Comparison of ENCODE assay signal across 8 cellular contexts in the genomic region with DNA sequence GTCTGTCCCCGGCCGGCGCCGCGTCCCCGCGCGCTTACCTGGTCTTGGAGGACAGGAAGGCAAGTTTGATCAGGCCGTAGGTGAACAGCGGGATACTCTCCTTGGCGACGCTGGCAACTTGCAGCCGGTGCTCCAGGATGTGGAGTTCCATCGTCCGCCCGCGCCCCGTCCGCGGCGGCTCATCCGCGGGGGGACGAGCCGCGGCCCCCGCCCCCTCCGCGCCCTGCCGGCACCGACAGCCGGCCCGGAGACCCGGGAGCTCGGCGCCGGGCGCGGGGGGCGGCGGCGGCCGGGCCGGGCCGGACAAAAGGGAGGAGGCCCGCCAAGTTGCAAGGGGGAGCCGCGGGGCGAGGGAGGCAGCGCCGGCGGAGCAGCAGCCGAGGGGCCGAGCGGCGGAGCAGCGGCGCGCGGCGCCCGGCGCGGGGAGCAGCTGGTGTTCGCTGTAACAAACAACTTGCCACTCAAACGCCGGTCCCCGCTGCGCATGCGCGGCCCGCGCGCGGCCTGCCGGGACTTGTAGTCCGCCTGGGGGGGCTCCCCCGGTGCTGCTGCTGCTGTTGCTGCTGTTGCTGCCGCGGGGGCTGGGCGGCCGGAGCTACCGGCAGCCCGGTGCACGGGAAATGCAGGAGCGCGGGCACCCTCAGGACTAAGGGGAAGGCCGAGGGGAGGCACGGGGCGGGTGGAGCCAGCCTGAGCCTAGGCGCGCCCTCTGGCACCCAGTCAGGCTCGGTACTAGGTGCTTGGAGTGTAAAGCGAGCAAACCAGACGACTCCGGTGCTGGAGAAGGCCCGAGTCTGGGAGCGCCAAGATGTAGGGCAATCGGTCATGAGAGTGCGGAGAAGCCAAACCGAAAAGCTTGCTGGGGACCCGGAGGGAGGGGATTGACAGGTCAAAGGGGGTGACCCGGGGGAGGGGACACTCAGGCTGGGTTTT.
DNase-seq lines count a peak whose midpoint lies in the region; ATAC-seq, FAIRE-seq and TF ChIP-seq lines count a peak whose summit lies in the region.
"Not testable (repeated sequence)": the region's sequence is repeated elsewhere in the genome, so short reads cannot be mapped to it uniquely, and the experiment has no call there.

No MANE protein-coding gene starts in this region.

- not testable (repeated sequence) for TF ChIP-seq RAD21 in GM12878 (IDR thresholded peaks at IDR 0.05; ENCODE audit: insufficient read depth, low read depth, low read length)

- not testable (repeated sequence) for H2AFZ ChIP-seq in GM12878 (ENCODE audit: control insufficient read depth, low read depth, low read length)

- H3K4me2 ChIP-seq in GM12878 (ENCODE audit: control insufficient read depth, insufficient read depth): not testable (repeated sequence)

- CTCF ChIA-PET in CD4-positive, alpha-beta T cell (lab: Charles Lee); activated CD4-positive, alpha-beta memory T cell treated with anti-CD3 and anti-CD28 coated beads for 36 hours (lab: Charles Lee); GM12878 (lab: Yijun Ruan, JAX): not testable (repeated sequence)

- H3K27ac Mint-ChIP-seq in CD4-positive, alpha-beta T cell; activated CD4-positive, alpha-beta memory T cell treated with anti-CD3 and anti-CD28 coated beads for 36 hours: not testable (repeated sequence)

- TF ChIP-seq POLR2A in GM12878 (IDR thresholded peaks at IDR 0.05; ENCODE audit: low read depth, low read length): not testable (repeated sequence)

- in situ Hi-C loops in GM12878 (cut with MboI): not testable (repeated sequence)

- DNase-seq in CD4-positive, alpha-beta T cell: peak in 6 of 10 experiments; percentile 41 to 70 (median 48)
- peak; percentile 64 for DNase-seq in activated CD4-positive, alpha-beta memory T cell treated with anti-CD3 and anti-CD28 coated beads for 36 hours
- not testable (repeated sequence) for DNase-seq in GM12878 (ENCODE audit: low read depth, low spot score); lower lobe of right lung
- peak in 2 of 3 donors; percentile 10 to 52 for DNase-seq in stimulated activated CD4-positive, alpha-beta T cell treated with anti-CD3 and anti-CD28 coated beads, TNF-alpha, amount 100 ng/mL, for 1 hour (ENCODE audit: low read depth in 3 of 3, low spot score in 1 of 3)

- not testable (repeated sequence) for H3K36me3 Mint-ChIP-seq in CD4-positive, alpha-beta T cell (ENCODE audit: low read depth); activated CD4-positive, alpha-beta memory T cell treated with anti-CD3 and anti-CD28 coated beads for 36 hours

- not testable (repeated sequence) for H3K36me3 ChIP-seq in GM12878 (ENCODE audit: control insufficient read depth in 2 of 2, insufficient read depth in 2 of 2, low read length in 1 of 2); lower lobe of right lung

- peak; percentile 91 for ATAC-seq in CD4-positive, alpha-beta T cell (ENCODE audit: poor library complexity)
- ATAC-seq in GM19455 (IDR thresholded peaks at IDR 0.05; ENCODE audit: unreplicated experiment) (peak; percentile 90), HG02840 (IDR thresholded peaks at IDR 0.05; ENCODE audit: low FRiP score, unreplicated experiment) (peak; percentile 93), HG03520 (IDR thresholded peaks at IDR 0.05; ENCODE audit: unreplicated experiment) (peak; percentile 87), GM12878 (peak; percentile 92), lower lobe of right lung (peak; percentile 92 to 94)

- SMC1A ChIA-PET in GM12878 (lab: Charles Lee; ENCODE audit: uncharacterized antibody, unreplicated experiment): not testable (repeated sequence)

- peak overlapping the region; percentile 65 for H3K4me3 Mint-ChIP-seq in CD4-positive, alpha-beta T cell
- peak overlapping the region; percentile 26 for H3K4me3 Mint-ChIP-seq in activated CD4-positive, alpha-beta memory T cell treated with anti-CD3 and anti-CD28 coated beads for 36 hours

- H3K27me3 Mint-ChIP-seq in CD4-positive, alpha-beta T cell; activated CD4-positive, alpha-beta memory T cell treated with anti-CD3 and anti-CD28 coated beads for 36 hours: not testable (repeated sequence)

- FAIRE-seq in GM12878 (lab: Jason Lieb, UNC): not testable (repeated sequence)

- H4K20me1 ChIP-seq in GM12878 (ENCODE audit: control insufficient read depth, insufficient read depth): not testable (repeated sequence)

- not testable (repeated sequence) for TF ChIP-seq EP300 in GM12878 (IDR thresholded peaks at IDR 0.05; ENCODE audit: borderline replicate concordance in 1 of 2, control insufficient read depth in 1 of 2, low read depth in 2 of 2, low read length in 2 of 2)

- not testable (repeated sequence) for H3K27ac ChIP-seq in CD4-positive, alpha-beta T cell (ENCODE audit: low read depth, low read length); GM12878 (ENCODE audit: control insufficient read depth, insufficient read depth); lower lobe of right lung

- not testable (repeated sequence) for H3K9ac ChIP-seq in GM12878 (ENCODE audit: control insufficient read depth, insufficient read depth, low read length)

- not testable (repeated sequence) for H3K79me2 ChIP-seq in GM12878 (ENCODE audit: control insufficient read depth, insufficient read depth, low read length)

- H3K9me3 ChIP-seq in CD4-positive, alpha-beta T cell (ENCODE audit: control insufficient read depth, low read length); GM12878 (replicated peaks; ENCODE audit: control insufficient read depth, insufficient read depth, low read length); lower lobe of right lung: not testable (repeated sequence)

- not testable (repeated sequence) for H3K4me3 ChIP-seq in GM12878, lower lobe of right lung

- WGBS in GM12878 (ENCODE audit: insufficient coverage, insufficient replicate concordance, low lambda C conversion rate, missing lambda C conversion rate): 0% methylated on average over 7 of the region's 103 CpGs

- H3K4me1 Mint-ChIP-seq in CD4-positive, alpha-beta T cell (ENCODE audit: low read depth); activated CD4-positive, alpha-beta memory T cell treated with anti-CD3 and anti-CD28 coated beads for 36 hours (ENCODE audit: low read depth): not testable (repeated sequence)

- not testable (repeated sequence) for H3K27me3 ChIP-seq in CD4-positive, alpha-beta T cell (ENCODE audit: control insufficient read depth, insufficient read depth, low read length); GM12878 (replicated peaks in 1 of 2; ENCODE audit: control insufficient read depth in 2 of 2, insufficient read depth in 2 of 2, low read length in 1 of 2); lower lobe of right lung (ENCODE audit: low read depth)

- H3K9me3 Mint-ChIP-seq in CD4-positive, alpha-beta T cell; activated CD4-positive, alpha-beta memory T cell treated with anti-CD3 and anti-CD28 coated beads for 36 hours: not testable (repeated sequence)

- not testable (repeated sequence) for TF ChIP-seq CTCF in CD4-positive, alpha-beta T cell (IDR thresholded peaks at IDR 0.05); GM12878 (IDR thresholded peaks at IDR 0.05 in 2 of 3, conservative IDR thresholded peaks at IDR 0.05 in 1 of 3; ENCODE audit: control insufficient read depth in 2 of 3, extremely low read depth in 1 of 3, insufficient read depth in 1 of 3, low read depth in 3 of 3, low read length in 3 of 3); lower lobe of right lung (IDR thresholded peaks at IDR 0.05)

- POLR2A ChIA-PET in CD4-positive, alpha-beta T cell (lab: Charles Lee); activated CD4-positive, alpha-beta memory T cell treated with anti-CD3 and anti-CD28 coated beads for 36 hours (lab: Charles Lee); GM12878 (lab: Charles Lee): not testable (repeated sequence)

- BruUV-seq in GM12878 (replicated peaks; lab: Mats Ljungman, UMichigan): not testable (repeated sequence)

- H3K4me1 ChIP-seq in GM12878 (ENCODE audit: control insufficient read depth, insufficient read depth, low read length); lower lobe of right lung: not testable (repeated sequence)

- intact Hi-C loops in CD4-positive, alpha-beta T cell (cut with DNase I, micrococcal nuclease); activated CD4-positive, alpha-beta memory T cell treated with anti-CD3 and anti-CD28 coated beads for 36 hours (cut with micrococcal nuclease); GM12878 (cut with micrococcal nuclease; ENCODE audit: unreplicated experiment); lower lobe of right lung (cut with DNase I): not testable (repeated sequence)

- RAD21 ChIA-PET in GM12878 (lab: Charles Lee; ENCODE audit: unreplicated experiment): not testable (repeated sequence)

TF ChIP-seq in GM12878, 131 proteins besides CTCF, POLR2A, EP300 and RAD21:
- TF ChIP-seq, protein P1, sequence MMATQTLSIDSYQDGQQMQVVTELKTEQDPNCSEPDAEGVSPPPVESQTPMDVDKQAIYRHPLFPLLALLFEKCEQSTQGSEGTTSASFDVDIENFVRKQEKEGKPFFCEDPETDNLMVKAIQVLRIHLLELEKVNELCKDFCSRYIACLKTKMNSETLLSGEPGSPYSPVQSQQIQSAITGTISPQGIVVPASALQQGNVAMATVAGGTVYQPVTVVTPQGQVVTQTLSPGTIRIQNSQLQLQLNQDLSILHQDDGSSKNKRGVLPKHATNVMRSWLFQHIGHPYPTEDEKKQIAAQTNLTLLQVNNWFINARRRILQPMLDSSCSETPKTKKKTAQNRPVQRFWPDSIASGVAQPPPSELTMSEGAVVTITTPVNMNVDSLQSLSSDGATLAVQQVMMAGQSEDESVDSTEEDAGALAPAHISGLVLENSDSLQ (IDR thresholded peaks at IDR 0.05): peak; percentile 38; the same call in 1 of the 2 replicates
- peak; percentile 58; the same call in 1 of the 2 replicates for TF ChIP-seq IKZF1 (conservative IDR thresholded peaks at IDR 0.05)
